In genomic region chr11:57597461-57597892, GRCh38 we compare ENCODE assay signal across 10 cellular contexts. TPM values are rescaled to one million over a fixed set of nuclear protein-coding genes. Genes with fewer than 3 reads are reported as not detected.
DNase-seq lines count a peak whose midpoint lies in the region; ATAC-seq and TF ChIP-seq lines count a peak whose summit lies in the region.
"Had no signal": no experiment of that assay in that cellular context is flagged by ENCODE, and none has a peak within 500 bp of the region (broad histone marks: within the 10 kb centered on the region; RNA-seq: fewer than 3 reads in every experiment).

TSS of gene SERPING1 (plus strand) at chr11:57597685. CDS start at chr11:57598271, 586 bp downstream.

- TF ChIP-seq CTCF in coronary artery (IDR thresholded peaks at IDR 0.05) (no peak), smooth muscle cell (IDR thresholded peaks at IDR 0.05; ENCODE audit: borderline replicate concordance, insufficient read depth, poor library complexity, severe bottlenecking) (no peak)

- H3F3A ChIP-seq in smooth muscle cell (ENCODE audit: low read depth), result no peaks in the 10 kb centered on the region

- ATAC-seq in left lobe of liver, result peak; percentile 77
- no peak for ATAC-seq in GM19397 (IDR thresholded peaks at IDR 0.05; ENCODE audit: unreplicated experiment)

- peak within 1 kb of the TSS; percentile 14 for H3K4me3 ChIP-seq in HAP-1
- H3K4me3 ChIP-seq in coronary artery, result peak within 1 kb of the TSS; percentile 90
- peak within 1 kb of the TSS; percentile 73 for H3K4me3 ChIP-seq in smooth muscle cell

- H3K36me3 ChIP-seq in HAP-1 (replicated peaks) (no peaks in the 10 kb centered on the region), smooth muscle cell (ENCODE audit: low read depth) (no peaks in the 10 kb centered on the region)

- H3K27ac ChIP-seq in coronary artery (peak within 1 kb of the TSS; percentile 83 to 99), smooth muscle cell (ENCODE audit: low read depth) (no peak within 1 kb of the TSS)

- H3K9me3 ChIP-seq in HAP-1, result no peaks in the 10 kb centered on the region
- H3K9me3 ChIP-seq in smooth muscle cell (replicated peaks; ENCODE audit: low read depth), result no peaks in the 10 kb centered on the region

- 0 out of 2 replicates have a peak, but pooled peaks cover 3% of the 10 kb centered on the region for H3K27me3 ChIP-seq in HAP-1 (ENCODE audit: low read depth)
- no peaks in the 10 kb centered on the region for H3K27me3 ChIP-seq in smooth muscle cell (ENCODE audit: low read depth)

- peak within 1 kb of the TSS; percentile 89 for H3K4me2 ChIP-seq in smooth muscle cell

- 16% methylated on average over 7 of the region's 10 CpGs for WGBS in smooth muscle cell (ENCODE audit: low lambda C conversion rate)

- DNase-seq in HAP-1 (ENCODE audit: low spot score in 2 of 2) (peak in 1 of 2 experiments; percentile 12), coronary artery (ENCODE audit: low spot score) (peak; percentile 86), left lobe of liver (ENCODE audit: low spot score) (peak; percentile 92), smooth muscle cell (lab: John Stamatoyannopoulos, UW; ENCODE audit: unreplicated experiment) (peak; percentile 18), iPS-NIHi7 (ENCODE audit: extremely low spot score) (no peak), hippocampal formation (lab: John Stamatoyannopoulos, UW) (no peak), SW 1271 (lab: John Stamatoyannopoulos, UW) (no peak)

- H3K9ac ChIP-seq in smooth muscle cell (ENCODE audit: low read depth), result peak within 1 kb of the TSS; percentile 35

- H3K4me1 ChIP-seq in HAP-1 (no peaks in the 10 kb centered on the region), smooth muscle cell (ENCODE audit: low read depth) (peaks cover 28% of the 10 kb centered on the region)

- H3K79me2 ChIP-seq in smooth muscle cell (ENCODE audit: low read depth), result no peaks in the 10 kb centered on the region

- peak within 1 kb of the TSS; percentile 85 for H2AFZ ChIP-seq in smooth muscle cell (ENCODE audit: low read depth)

- no peaks in the 10 kb centered on the region for H4K20me1 ChIP-seq in smooth muscle cell (ENCODE audit: low read depth)

- in situ Hi-C loops in HAP-1 (cut with MboI; ENCODE audit: low sequenced_read_pairs), result no loop called here

RNA-seq across cellular contexts. Expression of gene SERPING1, which starts in this region (rescaled TPM):
- 1,854 TPM for total RNA-seq in left lobe of liver
- total RNA-seq in smooth muscle cell, result 31.0 and 47.8 TPM in 2 replicates
- 80.3 and 95.8 TPM in 2 replicates for polyA plus RNA-seq in smooth muscle cell
- total RNA-seq: dermis microvascular lymphatic vessel endothelial cell, SK-MEL-5 had no signal

Comparison
In these comparisons a context has a peak if more than half of its experiments do, and no peak if none do; other contexts are left out.
1. RNA of gene SERPING1 (total RNA-seq): 1,854 TPM in left lobe of liver (single experiment); 31.0 to 47.8 TPM in smooth muscle cell; every median in the first group is over 10 times any median in the second.
2. DNase-seq: peak in coronary artery (single experiment), left lobe of liver (single experiment) and smooth muscle cell (single experiment); none in iPS-NIHi7 (single experiment), hippocampal formation (0 of 2) and SW 1271 (0 of 2).
3. H3K4me3 ChIP-seq: peak in every context shown above with its lines; median percentile 90 in coronary artery; 73 in smooth muscle cell; 14 in HAP-1.